10 cellular contexts compared by ENCODE assay signal in genomic region chr17:83198366-83199341, GRCh38.
DNase-seq lines count a peak whose midpoint lies in the region; ATAC-seq and TF ChIP-seq lines count a peak whose summit lies in the region.
"Had no signal": no experiment of that assay in that cellular context is flagged by ENCODE, and none has a peak within 500 bp of the region (broad histone marks: within the 10 kb centered on the region; RNA-seq: fewer than 3 reads in every experiment).

No MANE protein-coding gene starts in this region.

- no peaks in the 10 kb centered on the region for H3K36me3 ChIP-seq in BLaER1 treated with 17β-estradiol and CSF1 and Interleukin-3, amounts not matched to agents 10 nM and 100 nM
- H3K36me3 ChIP-seq in colonic mucosa: no peaks in the 10 kb centered on the region

- H3K4me3 Mint-ChIP-seq in natural killer cell treated with Interleukin-12 subunit alpha and Interleukin-12 subunit beta and Interleukin-15 and Interleukin-18, amount 100 ng/mL, for 72 hours: peak overlapping the region; percentile 87

- H3K36me3 Mint-ChIP-seq in natural killer cell treated with Interleukin-12 subunit alpha and Interleukin-12 subunit beta and Interleukin-15 and Interleukin-18, amount 100 ng/mL, for 72 hours: no peaks in the 10 kb centered on the region

- no peaks in the 10 kb centered on the region for H4K20me1 ChIP-seq in BLaER1 treated with 17β-estradiol and CSF1 and Interleukin-3, amounts not matched to agents 10 nM and 100 nM

- peak; percentile 52 for DNase-seq in NB4 (ENCODE audit: low read depth)
- no peak for DNase-seq in colonic mucosa
- DNase-seq in natural killer cell treated with Interleukin-12 subunit alpha and Interleukin-12 subunit beta and Interleukin-15 and Interleukin-18, amount 100 ng/mL, for 72 hours (ENCODE audit: low spot score): peak; percentile 59
- no peak for DNase-seq in dermis blood vessel endothelial cell
- DNase-seq in midbrain (lab: John Stamatoyannopoulos, UW): no peak
- DNase-seq: mesendoderm, NCI-H774 had no signal

- intact Hi-C loops in colonic mucosa (cut with DNase I): no loop called here

- peaks cover 0 to 9% (median 8%) of the 10 kb centered on the region in 11 experiments; a peak in 15 of 22 replicates for H3K9me3 ChIP-seq in BLaER1 treated with 17β-estradiol and CSF1 and Interleukin-3, amounts not matched to agents 10 nM and 100 nM (replicated peaks in 1 of 11)
- no peaks in the 10 kb centered on the region for H3K9me3 ChIP-seq in colonic mucosa

- TF ChIP-seq POLR2A in NB4 (IDR thresholded peaks at IDR 0.05; ENCODE audit: extremely low read depth, insufficient read length): no peak

- peak overlapping the region; percentile 58 to 96 (median 80) for H3K9ac ChIP-seq in BLaER1 treated with 17β-estradiol and CSF1 and Interleukin-3, amounts not matched to agents 10 nM and 100 nM
- peak overlapping the region in 1 of 2 donors; percentile 30 for H3K9ac ChIP-seq in colonic mucosa (ENCODE audit: low read depth in 2 of 2, low read length in 2 of 2)

- ATAC-seq in natural killer cell treated with Interleukin-12 subunit alpha and Interleukin-12 subunit beta and Interleukin-15 and Interleukin-18, amount 100 ng/mL, for 72 hours: no peak
- ATAC-seq in GM18511 (IDR thresholded peaks at IDR 0.05; ENCODE audit: unreplicated experiment): no peak
- no peak for ATAC-seq in GM21723 (IDR thresholded peaks at IDR 0.05; ENCODE audit: unreplicated experiment)

- no peaks in the 10 kb centered on the region for H3K9me3 Mint-ChIP-seq in natural killer cell treated with Interleukin-12 subunit alpha and Interleukin-12 subunit beta and Interleukin-15 and Interleukin-18, amount 100 ng/mL, for 72 hours

- H3K4me3 ChIP-seq in BLaER1 treated with 17β-estradiol and CSF1 and Interleukin-3, amounts not matched to agents 10 nM and 100 nM: peak overlapping the region; percentile 36 to 66 (median 52)
- peak overlapping the region; percentile 36 for H3K4me3 ChIP-seq in NB4 (ENCODE audit: low read depth, low read length)
- no peak overlapping the region for H3K4me3 ChIP-seq in colonic mucosa

- peaks cover 96 to 99% (median 98%) of the 10 kb centered on the region in 10 experiments for H3K4me1 ChIP-seq in BLaER1 treated with 17β-estradiol and CSF1 and Interleukin-3, amounts not matched to agents 10 nM and 100 nM
- H3K4me1 ChIP-seq in colonic mucosa: no peaks in the 10 kb centered on the region

- peaks cover 52 to 64% of the 10 kb centered on the region in 2 donors for H3K4me1 Mint-ChIP-seq in natural killer cell treated with Interleukin-12 subunit alpha and Interleukin-12 subunit beta and Interleukin-15 and Interleukin-18, amount 100 ng/mL, for 72 hours (ENCODE audit: low read depth in 2 of 2)

- H3K27ac ChIP-seq in BLaER1 treated with 17β-estradiol and CSF1 and Interleukin-3, amounts not matched to agents 10 nM and 100 nM: peak overlapping the region; percentile 80 to 100 (median 93)
- peak overlapping the region; percentile 75 for H3K27ac ChIP-seq in colonic mucosa

- TF ChIP-seq CTCF in NB4 (IDR thresholded peaks at IDR 0.05; ENCODE audit: low read depth, low read length) (no peak), colonic mucosa (IDR thresholded peaks at IDR 0.05) (no peak)

- peak overlapping the region; percentile 99 to 100 for H3K27ac Mint-ChIP-seq in natural killer cell treated with Interleukin-12 subunit alpha and Interleukin-12 subunit beta and Interleukin-15 and Interleukin-18, amount 100 ng/mL, for 72 hours

- H3K4me2 ChIP-seq in BLaER1 treated with 17β-estradiol and CSF1 and Interleukin-3, amounts not matched to agents 10 nM and 100 nM: peak overlapping the region; percentile 95 to 100 (median 98)

- 0 out of 22 replicates have a peak, but pooled peaks cover 0 to 3% (median 0%) of the 10 kb centered on the region in 11 experiments for H3K27me3 ChIP-seq in BLaER1 treated with 17β-estradiol and CSF1 and Interleukin-3, amounts not matched to agents 10 nM and 100 nM
- no peaks in the 10 kb centered on the region for H3K27me3 ChIP-seq in colonic mucosa

- no peaks in the 10 kb centered on the region for H3K27me3 Mint-ChIP-seq in natural killer cell treated with Interleukin-12 subunit alpha and Interleukin-12 subunit beta and Interleukin-15 and Interleukin-18, amount 100 ng/mL, for 72 hours

Comparison
In these comparisons a context has a peak if more than half of its experiments do, and no peak if none do; other contexts are left out.
1. DNase-seq: peak in NB4 (single experiment) and natural killer cell treated with Interleukin-12 subunit alpha and Interleukin-12 subunit beta and Interleukin-15 and Interleukin-18, amount 100 ng/mL, for 72 hours (single experiment); none in colonic mucosa (single experiment), dermis blood vessel endothelial cell (single experiment) and midbrain (single experiment).